ENCODE assay signal across 10 cellular contexts in genomic region chr22:22884888-22885840, GRCh38. TPM values are rescaled to one million over a fixed set of nuclear protein-coding genes. Genes with fewer than 3 reads are reported as not detected.
DNase-seq lines count a peak whose midpoint lies in the region; ATAC-seq and TF ChIP-seq lines count a peak whose summit lies in the region.
"Had no signal": no experiment of that assay in that cellular context is flagged by ENCODE, and none has a peak within 500 bp of the region (broad histone marks: within the 10 kb centered on the region; RNA-seq: fewer than 3 reads in every experiment).

No MANE protein-coding gene starts in this region.

- no peak overlapping the region for H3K27ac ChIP-seq in mammary epithelial cell (ENCODE audit: insufficient read depth, low read depth, low read length)
- H3K27ac ChIP-seq: C4-2B had no signal

- H3K27me3 Mint-ChIP-seq in activated T-cell treated with anti-CD3 and anti-CD28 coated beads, Interleukin-2, amount 50 U/mL, for 72 hours (ENCODE audit: low read depth): peaks cover 29% of the 10 kb centered on the region

- peak; percentile 55 for ATAC-seq in HG03108 (IDR thresholded peaks at IDR 0.05; ENCODE audit: unreplicated experiment)
- peak; percentile 70 to 73 for ATAC-seq in activated T-cell treated with anti-CD3 and anti-CD28 coated beads, Interleukin-2, amount 50 U/mL, for 72 hours (replicated peaks in 1 of 2)

- no peaks in the 10 kb centered on the region for H4K20me1 ChIP-seq in mammary epithelial cell (ENCODE audit: insufficient read depth, low read length)

- CTCF ChIA-PET in mammary epithelial cell (lab: Charles Lee; ENCODE audit: low non-redundant PET): interaction anchor here (0.7 kb wide), 1 partner anchor 397 kb away, joined by 3 read pairs; no protein-coding TSS in a partner anchor

- no peak for TF ChIP-seq CTCF in mammary epithelial cell (conservative IDR thresholded peaks at IDR 0.05 in 1 of 2, IDR thresholded peaks at IDR 0.05 in 1 of 2; ENCODE audit: extremely low read depth in 1 of 2, insufficient read depth in 1 of 2, low read depth in 1 of 2, low read length in 2 of 2)

- no peaks in the 10 kb centered on the region for H3K9me3 ChIP-seq in mammary epithelial cell (replicated peaks; ENCODE audit: insufficient read depth, low read length)

- no peaks in the 10 kb centered on the region for H3K36me3 Mint-ChIP-seq in activated T-cell treated with anti-CD3 and anti-CD28 coated beads, Interleukin-2, amount 50 U/mL, for 72 hours (ENCODE audit: insufficient read depth in 2 of 2)

- H3K4me3 ChIP-seq in mammary epithelial cell (replicated peaks in 1 of 3; ENCODE audit: insufficient read depth in 1 of 3, low read depth in 2 of 3, low read length in 3 of 3): no peak overlapping the region

- H3K4me2 ChIP-seq in mammary epithelial cell (ENCODE audit: insufficient read depth, low read depth, low read length): no peak overlapping the region

- in situ Hi-C loops in mammary epithelial cell (cut with MboI; ENCODE audit: low sequenced_read_pairs in 2 of 2): loop anchor here in 1 of 2 donors (25.0 kb wide), 1 partner anchor 298 kb away; no protein-coding TSS in a partner anchor

- dilution Hi-C loops in mammary epithelial cell (cut with HindIII; ENCODE audit: low sequenced_read_pairs): loop anchor here (5.0 kb wide), 1 partner anchor 97 kb away; no protein-coding TSS in a partner anchor

- no peaks in the 10 kb centered on the region for H3K4me1 ChIP-seq in mammary epithelial cell (ENCODE audit: insufficient read depth, low read length)

- H3K36me3 ChIP-seq in mammary epithelial cell (ENCODE audit: insufficient read depth, low read length): no peaks in the 10 kb centered on the region
- H3K36me3 ChIP-seq: brain microvascular endothelial cell had no signal

- no peak overlapping the region for H3K4me3 Mint-ChIP-seq in activated T-cell treated with anti-CD3 and anti-CD28 coated beads, Interleukin-2, amount 50 U/mL, for 72 hours

- 70% methylated on average over 7 of the region's 9 CpGs for WGBS in mammary epithelial cell (ENCODE audit: low coverage, missing lambda C conversion rate)

- DNase-seq in stimulated activated CD4-positive, alpha-beta T cell treated with anti-CD3 and anti-CD28 coated beads, Interleukin-15, amount 100 ng/mL, for 48 hours (ENCODE audit: low read depth in 2 of 2): peak; percentile 19 to 32
- no peak for DNase-seq in stimulated activated CD4-positive, alpha-beta T cell treated with anti-CD3 and anti-CD28 coated beads, Interleukin-12 subunit alpha, Interleukin-12 subunit beta, amount 100 ng/mL, for 4 hours
- DNase-seq in activated T-cell treated with anti-CD3 and anti-CD28 coated beads, Interleukin-2, amount 50 U/mL, for 72 hours: peak; percentile 40 to 46
- peak; percentile 39 for DNase-seq in ureter (ENCODE audit: low spot score)
- no peak for DNase-seq in effector CD4-positive, alpha-beta T cell
- DNase-seq in mammary epithelial cell: no peak
- DNase-seq in stimulated activated naive CD4-positive, alpha-beta T cell treated with Interleukin-2 at 50 U/mL for 16 hours (lab: John Stamatoyannopoulos, UW): no peak
- DNase-seq: brain microvascular endothelial cell had no signal

- H3K4me1 Mint-ChIP-seq in activated T-cell treated with anti-CD3 and anti-CD28 coated beads, Interleukin-2, amount 50 U/mL, for 72 hours (ENCODE audit: low read depth): peaks cover 14% of the 10 kb centered on the region

- H3K27ac Mint-ChIP-seq in activated T-cell treated with anti-CD3 and anti-CD28 coated beads, Interleukin-2, amount 50 U/mL, for 72 hours: no peak overlapping the region

- intact Hi-C loops in mammary epithelial cell (cut with micrococcal nuclease): loop anchor here (2.0 to 10.0 kb wide), 6 partner anchors 38 to 420 kb away; no protein-coding TSS in a partner anchor

- H2AFZ ChIP-seq in mammary epithelial cell (ENCODE audit: low read depth, low read length): no peak overlapping the region

- no TSS peak for BruUV-seq in mammary epithelial cell (replicated peaks; lab: Mats Ljungman, UMichigan)

- no peaks in the 10 kb centered on the region for H3K27me3 ChIP-seq in mammary epithelial cell (ENCODE audit: insufficient read depth, low read length)

- H3K79me2 ChIP-seq in mammary epithelial cell (ENCODE audit: insufficient read depth, low read length): no peaks in the 10 kb centered on the region

- H3K9me3 Mint-ChIP-seq in activated T-cell treated with anti-CD3 and anti-CD28 coated beads, Interleukin-2, amount 50 U/mL, for 72 hours: no peaks in the 10 kb centered on the region

- H3K9ac ChIP-seq in mammary epithelial cell (ENCODE audit: insufficient read depth, low read length): no peak overlapping the region

RNA-seq across cellular contexts. Expression of gene IGLL5, which starts 2.5 kb away (rescaled TPM):
- not detected for total RNA-seq in activated T-cell treated with anti-CD3 and anti-CD28 coated beads, Interleukin-2, amount 50 U/mL, for 72 hours
- 34.5 TPM for total RNA-seq in ureter
- total RNA-seq in mammary epithelial cell: not detected
- not detected for polyA plus RNA-seq in mammary epithelial cell
- not detected for polyA minus RNA-seq in mammary epithelial cell

Comparison
In these comparisons a context has a peak if more than half of its experiments do, and no peak if none do; other contexts are left out.
1. DNase-seq: peak in stimulated activated CD4-positive, alpha-beta T cell treated with anti-CD3 and anti-CD28 coated beads, Interleukin-15, amount 100 ng/mL, for 48 hours (2 of 2), activated T-cell treated with anti-CD3 and anti-CD28 coated beads, Interleukin-2, amount 50 U/mL, for 72 hours (2 of 2) and ureter (single experiment); none in stimulated activated CD4-positive, alpha-beta T cell treated with anti-CD3 and anti-CD28 coated beads, Interleukin-12 subunit alpha, Interleukin-12 subunit beta, amount 100 ng/mL, for 4 hours (single experiment), effector CD4-positive, alpha-beta T cell (single experiment), mammary epithelial cell (single experiment) and stimulated activated naive CD4-positive, alpha-beta T cell treated with Interleukin-2 at 50 U/mL for 16 hours (single experiment).
2. RNA of gene IGLL5, which starts 2.5 kb away (total RNA-seq): 34.5 TPM in ureter (single experiment); not detected in activated T-cell treated with anti-CD3 and anti-CD28 coated beads, Interleukin-2, amount 50 U/mL, for 72 hours and not detected in mammary epithelial cell; every median in the first group is over 10 times any median in the second.